8 cellular contexts compared by ENCODE assay signal in the genomic region with DNA sequence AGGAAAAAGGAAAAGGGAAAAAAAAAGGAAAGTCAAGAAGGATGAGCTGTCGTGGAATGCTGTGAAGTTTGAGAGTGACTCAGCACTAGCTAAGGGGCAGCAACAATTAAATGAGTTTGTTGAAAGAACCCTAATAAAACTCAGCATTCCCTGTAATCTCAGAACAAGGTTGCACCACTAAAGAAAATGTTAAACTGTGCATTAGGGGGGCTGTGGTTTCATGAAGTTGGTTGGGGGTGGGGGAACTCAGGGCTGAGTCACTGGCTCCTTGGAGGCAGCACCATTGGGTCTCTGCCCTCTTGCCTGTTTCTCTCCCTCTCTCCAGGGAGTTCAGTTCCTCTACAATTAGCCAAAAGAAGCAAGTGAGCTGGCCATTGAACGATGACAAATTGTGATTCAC.
DNase-seq lines count a peak whose midpoint lies in the region; ATAC-seq and TF ChIP-seq lines count a peak whose summit lies in the region.

No MANE protein-coding gene starts in this region.

- POLR2A ChIA-PET in SK-N-SH (lab: Yijun Ruan, JAX), result no interaction called here

- ATAC-seq in sciatic nerve (peak; percentile 77), GM21526 (IDR thresholded peaks at IDR 0.05; ENCODE audit: low FRiP score, unreplicated experiment) (no peak), HG03045 (IDR thresholded peaks at IDR 0.05; ENCODE audit: unreplicated experiment) (no peak), GM18873 (IDR thresholded peaks at IDR 0.05; ENCODE audit: low FRiP score, unreplicated experiment) (no peak)

- H3K4me2 ChIP-seq in SK-N-SH, result peak overlapping the region; percentile 72

- CTCF ChIA-PET in SK-N-SH (lab: Yijun Ruan, JAX), result interaction anchor here (3.7 kb wide), 1 partner anchor 23 kb away, joined by 16 read pairs; no protein-coding TSS in a partner anchor

- peaks cover 77% of the 10 kb centered on the region for H3F3A ChIP-seq in SK-N-SH (replicated peaks; ENCODE audit: insufficient read depth)

- H3K79me2 ChIP-seq in SK-N-SH (ENCODE audit: insufficient read depth), result peaks cover 88% of the 10 kb centered on the region

- H3K27me3 ChIP-seq in SK-N-SH (ENCODE audit: insufficient read depth), result no peaks in the 10 kb centered on the region

- peak overlapping the region; percentile 90 for H3K9ac ChIP-seq in SK-N-SH

- TF ChIP-seq EP300 in SK-N-SH (IDR thresholded peaks at IDR 0.05; ENCODE audit: borderline replicate concordance in 1 of 2, low read depth in 1 of 2, low read length in 1 of 2), result peak in 1 of 2 experiments; percentile 96; a peak in 2 of 4 replicates

- intact Hi-C loops in sciatic nerve (cut with DNase I), result no loop called here

- H2AFZ ChIP-seq in SK-N-SH (ENCODE audit: low read depth), result no peak overlapping the region

- no peaks in the 10 kb centered on the region for H3K9me3 ChIP-seq in SK-N-SH

- no peak for TF ChIP-seq CTCF in SK-N-SH (IDR thresholded peaks at IDR 0.05)
- TF ChIP-seq CTCF in fibroblast of pulmonary artery (IDR thresholded peaks at IDR 0.05; ENCODE audit: low read length, missing control alignments), result no peak

- H3K36me3 ChIP-seq in SK-N-SH (replicated peaks in 1 of 2; ENCODE audit: control insufficient read depth in 1 of 2, insufficient read depth in 2 of 2, low read length in 1 of 2), result peaks cover 3 to 41% of the 10 kb centered on the region in 2 experiments

- H3K27ac ChIP-seq in SK-N-SH (ENCODE audit: low read depth in 2 of 2, low read length in 1 of 2), result peak overlapping the region; percentile 87 to 96

- H4K20me1 ChIP-seq in SK-N-SH (ENCODE audit: insufficient read depth), result no peaks in the 10 kb centered on the region

- H3K4me1 ChIP-seq in SK-N-SH (ENCODE audit: control insufficient read depth in 1 of 2, insufficient read depth in 2 of 2, low read depth in 1 of 2, low read length in 1 of 2), result peaks cover 0 to 22% of the 10 kb centered on the region in 2 experiments; a peak in 3 of 4 replicates

- no peak for TF ChIP-seq RAD21 in SK-N-SH (IDR thresholded peaks at IDR 0.05; ENCODE audit: low read length)

- no peaks in the 10 kb centered on the region for H3K9me2 ChIP-seq in SK-N-SH

- H3K4me3 ChIP-seq in SK-N-SH (ENCODE audit: low read depth in 2 of 2, low read length in 1 of 2) (peak overlapping the region; percentile 56 to 70; a peak in 3 of 4 replicates), fibroblast of pulmonary artery (replicated peaks; ENCODE audit: low read depth, low read length) (peak overlapping the region; percentile 70)

- DNase-seq in ELF-1 (ENCODE audit: low read depth, low spot score) (peak; percentile 11), SK-N-SH (no peak), fibroblast of pulmonary artery (ENCODE audit: low read depth) (peak; percentile 87), sciatic nerve (ENCODE audit: low spot score) (no peak), NK-92 (lab: John Stamatoyannopoulos, UW; ENCODE audit: unreplicated experiment) (no peak)

- WGBS in SK-N-SH (ENCODE audit: low lambda C conversion rate), result 4% methylated on average over 2 of the region's 2 CpGs

TF ChIP-seq in SK-N-SH, 30 proteins besides CTCF, POLR2A, EP300 and RAD21 (continues in another document):
- peak; percentile 94 for TF ChIP-seq FOSL2 (IDR thresholded peaks at IDR 0.05; ENCODE audit: borderline replicate concordance, low read depth)
- TF ChIP-seq NRF1 (IDR thresholded peaks at IDR 0.05; ENCODE audit: low read depth, low read length), result no peak
- peak; percentile 81; the same call in 1 of the 2 replicates for TF ChIP-seq FOXM1 (IDR thresholded peaks at IDR 0.05; ENCODE audit: low read depth)
- no peak for TF ChIP-seq GABPA (IDR thresholded peaks at IDR 0.05; ENCODE audit: low read depth)
- peak; percentile 84; the same call in 1 of the 2 replicates for TF ChIP-seq RXRA (IDR thresholded peaks at IDR 0.05; ENCODE audit: borderline replicate concordance, low read depth)
- no peak for TF ChIP-seq USF1 (IDR thresholded peaks at IDR 0.05; ENCODE audit: borderline replicate concordance, low read depth)
- TF ChIP-seq SMC3 (IDR thresholded peaks at IDR 0.05; ENCODE audit: low read depth, low read length), result no peak
- TF ChIP-seq POLR2AphosphoS5 (IDR thresholded peaks at IDR 0.05; ENCODE audit: low read depth, low read length), result peak; percentile 94
- TF ChIP-seq, protein P1, sequence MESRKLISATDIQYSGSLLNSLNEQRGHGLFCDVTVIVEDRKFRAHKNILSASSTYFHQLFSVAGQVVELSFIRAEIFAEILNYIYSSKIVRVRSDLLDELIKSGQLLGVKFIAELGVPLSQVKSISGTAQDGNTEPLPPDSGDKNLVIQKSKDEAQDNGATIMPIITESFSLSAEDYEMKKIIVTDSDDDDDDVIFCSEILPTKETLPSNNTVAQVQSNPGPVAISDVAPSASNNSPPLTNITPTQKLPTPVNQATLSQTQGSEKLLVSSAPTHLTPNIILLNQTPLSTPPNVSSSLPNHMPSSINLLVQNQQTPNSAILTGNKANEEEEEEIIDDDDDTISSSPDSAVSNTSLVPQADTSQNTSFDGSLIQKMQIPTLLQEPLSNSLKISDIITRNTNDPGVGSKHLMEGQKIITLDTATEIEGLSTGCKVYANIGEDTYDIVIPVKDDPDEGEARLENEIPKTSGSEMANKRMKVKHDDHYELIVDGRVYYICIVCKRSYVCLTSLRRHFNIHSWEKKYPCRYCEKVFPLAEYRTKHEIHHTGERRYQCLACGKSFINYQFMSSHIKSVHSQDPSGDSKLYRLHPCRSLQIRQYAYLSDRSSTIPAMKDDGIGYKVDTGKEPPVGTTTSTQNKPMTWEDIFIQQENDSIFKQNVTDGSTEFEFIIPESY (IDR thresholded peaks at IDR 0.05; ENCODE audit: borderline replicate concordance, low read depth), result peak; percentile 73
- TF ChIP-seq NFIC (IDR thresholded peaks at IDR 0.05; ENCODE audit: borderline replicate concordance), result peak; percentile 84; the same call in 1 of the 2 replicates
- TF ChIP-seq, protein P2, sequence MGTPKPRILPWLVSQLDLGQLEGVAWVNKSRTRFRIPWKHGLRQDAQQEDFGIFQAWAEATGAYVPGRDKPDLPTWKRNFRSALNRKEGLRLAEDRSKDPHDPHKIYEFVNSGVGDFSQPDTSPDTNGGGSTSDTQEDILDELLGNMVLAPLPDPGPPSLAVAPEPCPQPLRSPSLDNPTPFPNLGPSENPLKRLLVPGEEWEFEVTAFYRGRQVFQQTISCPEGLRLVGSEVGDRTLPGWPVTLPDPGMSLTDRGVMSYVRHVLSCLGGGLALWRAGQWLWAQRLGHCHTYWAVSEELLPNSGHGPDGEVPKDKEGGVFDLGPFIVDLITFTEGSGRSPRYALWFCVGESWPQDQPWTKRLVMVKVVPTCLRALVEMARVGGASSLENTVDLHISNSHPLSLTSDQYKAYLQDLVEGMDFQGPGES (IDR thresholded peaks at IDR 0.05; ENCODE audit: low read depth, low read length), result no peak
- TF ChIP-seq, protein P3, sequence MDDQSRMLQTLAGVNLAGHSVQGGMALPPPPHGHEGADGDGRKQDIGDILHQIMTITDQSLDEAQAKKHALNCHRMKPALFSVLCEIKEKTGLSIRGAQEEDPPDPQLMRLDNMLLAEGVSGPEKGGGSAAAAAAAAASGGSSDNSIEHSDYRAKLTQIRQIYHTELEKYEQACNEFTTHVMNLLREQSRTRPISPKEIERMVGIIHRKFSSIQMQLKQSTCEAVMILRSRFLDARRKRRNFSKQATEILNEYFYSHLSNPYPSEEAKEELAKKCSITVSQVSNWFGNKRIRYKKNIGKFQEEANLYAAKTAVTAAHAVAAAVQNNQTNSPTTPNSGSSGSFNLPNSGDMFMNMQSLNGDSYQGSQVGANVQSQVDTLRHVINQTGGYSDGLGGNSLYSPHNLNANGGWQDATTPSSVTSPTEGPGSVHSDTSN (IDR thresholded peaks at IDR 0.05), result peak; percentile 78
- TF ChIP-seq FOXJ3 (CRISPR knock-in tag; IDR thresholded peaks at IDR 0.05), result no peak
- peak; percentile 37; the same call in 1 of the 2 replicates for TF ChIP-seq MAX (IDR thresholded peaks at IDR 0.05; ENCODE audit: low read depth)
- TF ChIP-seq TAF1 (IDR thresholded peaks at IDR 0.05; ENCODE audit: borderline replicate concordance, low read depth, low read length), result peak; percentile 78
- TF ChIP-seq EZH2phosphoT487 (IDR thresholded peaks at IDR 0.05; ENCODE audit: borderline replicate concordance, low read depth), result no peak
- no peak for TF ChIP-seq RCOR1 (IDR thresholded peaks at IDR 0.05; ENCODE audit: low read length)
- peak; percentile 70; the same call in 1 of the 2 replicates for TF ChIP-seq MEF2A (IDR thresholded peaks at IDR 0.05; ENCODE audit: borderline replicate concordance, low read depth)
- TF ChIP-seq YY1 (IDR thresholded peaks at IDR 0.05; ENCODE audit: low read depth), result no peak
- peak; percentile 86 for TF ChIP-seq TEAD4 (IDR thresholded peaks at IDR 0.05; ENCODE audit: borderline replicate concordance, insufficient read depth)
- no peak for TF ChIP-seq USF2 (IDR thresholded peaks at IDR 0.05; ENCODE audit: borderline replicate concordance, low read depth, low read length)
- no peak for TF ChIP-seq CHD2 (IDR thresholded peaks at IDR 0.05; ENCODE audit: low read length, partially characterized antibody)

Comparison
In these comparisons a context has a peak if more than half of its experiments do, and no peak if none do; other contexts are left out.
1. DNase-seq: peak in ELF-1 (single experiment) and fibroblast of pulmonary artery (single experiment); none in SK-N-SH (single experiment), sciatic nerve (single experiment) and NK-92 (single experiment).